ENCODE assay signal across 8 cellular contexts in the genomic region with DNA sequence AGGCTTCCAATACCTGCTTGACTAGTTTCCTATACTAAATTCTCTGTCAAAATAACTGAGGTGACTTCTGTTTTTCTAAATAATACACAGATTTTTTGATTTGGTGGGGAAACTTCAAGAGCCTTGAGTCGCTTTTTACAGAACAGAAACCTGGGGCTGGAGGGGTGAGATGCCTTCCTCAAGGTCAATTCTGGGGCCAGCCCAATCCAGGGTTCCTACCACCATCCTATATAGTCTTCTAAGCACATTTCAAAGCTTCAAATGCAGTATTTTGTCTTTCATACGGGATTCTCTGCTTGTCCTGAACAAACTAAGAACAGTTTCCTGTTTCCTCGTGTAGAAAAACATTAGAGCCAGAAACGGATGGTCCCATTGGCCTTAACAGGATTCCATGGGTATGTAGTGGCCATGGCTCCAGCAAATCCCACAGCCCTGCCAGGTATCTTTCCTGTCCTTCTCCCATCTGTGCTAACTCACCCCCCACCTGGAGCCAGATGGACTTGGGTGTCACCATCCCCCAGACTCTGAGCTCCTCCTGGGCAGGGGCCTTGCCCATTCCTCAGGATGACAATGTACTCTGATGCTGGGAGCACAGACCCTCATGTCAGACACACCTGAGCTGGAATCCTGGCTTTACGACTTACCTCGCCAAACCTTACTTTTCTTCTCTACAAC.
DNase-seq lines count a peak whose midpoint lies in the region; ATAC-seq and TF ChIP-seq lines count a peak whose summit lies in the region.

No MANE protein-coding gene starts in this region.

- peak overlapping the region; percentile 40; the same call in 1 of the 2 replicates for H3K9ac ChIP-seq in OCI-LY1 (ENCODE audit: low read length)
- H3K9ac ChIP-seq in fibroblast of lung (ENCODE audit: insufficient read depth, low read length) = no peak overlapping the region

- H3K27me3 Mint-ChIP-seq in activated naive CD4-positive, alpha-beta T cell treated with anti-CD3 and anti-CD28 coated beads for 36 hours (ENCODE audit: low read depth) = no peaks in the 10 kb centered on the region
- no peaks in the 10 kb centered on the region for H3K27me3 Mint-ChIP-seq in type B pancreatic cell

- no peaks in the 10 kb centered on the region for H3K9me3 ChIP-seq in OCI-LY1 (ENCODE audit: low read length)
- no peaks in the 10 kb centered on the region for H3K9me3 ChIP-seq in fibroblast of lung (ENCODE audit: control insufficient read depth, insufficient read depth, low read depth, low read length)

- peaks cover 44% of the 10 kb centered on the region for H3K4me1 Mint-ChIP-seq in activated naive CD4-positive, alpha-beta T cell treated with anti-CD3 and anti-CD28 coated beads for 36 hours (ENCODE audit: low read depth)
- H3K4me1 Mint-ChIP-seq in type B pancreatic cell (ENCODE audit: unreplicated experiment) = peaks cover 7% of the 10 kb centered on the region

- no peak for DNase-seq in activated naive CD4-positive, alpha-beta T cell treated with anti-CD3 and anti-CD28 coated beads for 36 hours
- DNase-seq in activated naive CD4-positive, alpha-beta T cell treated with anti-CD3 and anti-CD28 coated beads, Interleukin-2, amount 50 U/mL, for 16 hours = no peak
- DNase-seq in fibroblast of lung (ENCODE audit: low read depth in 2 of 2) = no peak
- no peak for DNase-seq in type B pancreatic cell (ENCODE audit: extremely low spot score, unreplicated experiment)
- no peak for DNase-seq in NCI-H1694 (lab: John Stamatoyannopoulos, UW)
- DNase-seq in GM13977 (ENCODE audit: low spot score) = no peak

- H3K9me3 Mint-ChIP-seq in activated naive CD4-positive, alpha-beta T cell treated with anti-CD3 and anti-CD28 coated beads for 36 hours = peaks cover 3% of the 10 kb centered on the region
- H3K9me3 Mint-ChIP-seq in type B pancreatic cell = no peaks in the 10 kb centered on the region

- intact Hi-C loops in activated naive CD4-positive, alpha-beta T cell treated with anti-CD3 and anti-CD28 coated beads for 36 hours (cut with micrococcal nuclease) = loop anchor here (1.0 to 5.0 kb wide), 7 partner anchors 10 to 206 kb away; no protein-coding TSS in a partner anchor

- H3K27ac ChIP-seq in OCI-LY1 (ENCODE audit: low read depth, low read length, poor library complexity, severe bottlenecking) (peak overlapping the region; percentile 59), fibroblast of lung (ENCODE audit: insufficient read depth, low read length) (peak overlapping the region; percentile 68)

- H3K27ac Mint-ChIP-seq in activated naive CD4-positive, alpha-beta T cell treated with anti-CD3 and anti-CD28 coated beads for 36 hours = peak overlapping the region; percentile 94
- peak overlapping the region; percentile 67 for H3K27ac Mint-ChIP-seq in type B pancreatic cell

- H3K4me2 ChIP-seq in OCI-LY1 (ENCODE audit: low read length) (peak overlapping the region; percentile 56), fibroblast of lung (ENCODE audit: extremely low read depth, insufficient read depth, low read length) (peak overlapping the region; percentile 55)

- H3F3A ChIP-seq in OCI-LY1 (ENCODE audit: insufficient read depth, low read length) = no peaks in the 10 kb centered on the region

- TF ChIP-seq CTCF in OCI-LY1 (IDR thresholded peaks at IDR 0.05; ENCODE audit: low read length) (no peak), fibroblast of lung (conservative IDR thresholded peaks at IDR 0.05 in 1 of 2, IDR thresholded peaks at IDR 0.05 in 1 of 2; ENCODE audit: low read depth in 1 of 2, low read length in 2 of 2) (no peak), type B pancreatic cell (conservative IDR thresholded peaks at IDR 0.05) (no peak), GM13977 (IDR thresholded peaks at IDR 0.05; ENCODE audit: extremely low read depth, insufficient read depth, missing control alignments) (no peak)

- H4K20me1 ChIP-seq in OCI-LY1 (ENCODE audit: insufficient read depth, low read length) (no peaks in the 10 kb centered on the region), fibroblast of lung (ENCODE audit: control insufficient read depth, extremely low read depth, insufficient read depth, low read length) (no peaks in the 10 kb centered on the region)

- peak overlapping the region; percentile 64 for H3K4me3 Mint-ChIP-seq in activated naive CD4-positive, alpha-beta T cell treated with anti-CD3 and anti-CD28 coated beads for 36 hours
- H3K4me3 Mint-ChIP-seq in type B pancreatic cell = no peak overlapping the region

- no peaks in the 10 kb centered on the region for H3K27me3 ChIP-seq in OCI-LY1 (ENCODE audit: insufficient read depth, low read length)
- H3K27me3 ChIP-seq in fibroblast of lung (ENCODE audit: control insufficient read depth, insufficient read depth, low read length) = no peaks in the 10 kb centered on the region

- in situ Hi-C loops in GM13977 (cut with MboI; ENCODE audit: low pct_unique_long_range_greater_than_20kb, low sequenced_read_pairs, unreplicated experiment) = no loop called here

- H2AFZ ChIP-seq in OCI-LY1 (ENCODE audit: low read length) (peak overlapping the region; percentile 34), fibroblast of lung (ENCODE audit: low read length) (peak overlapping the region; percentile 67)

- H3K36me3 Mint-ChIP-seq in activated naive CD4-positive, alpha-beta T cell treated with anti-CD3 and anti-CD28 coated beads for 36 hours (ENCODE audit: low read depth) = peaks cover 5% of the 10 kb centered on the region
- no peaks in the 10 kb centered on the region for H3K36me3 Mint-ChIP-seq in type B pancreatic cell

- H3K79me2 ChIP-seq in OCI-LY1 (ENCODE audit: insufficient read depth, low read length) (no peaks in the 10 kb centered on the region), fibroblast of lung (ENCODE audit: control insufficient read depth, insufficient read depth, low read length) (no peaks in the 10 kb centered on the region)

- H3K4me3 ChIP-seq in OCI-LY1 (ENCODE audit: low read depth, low read length, poor library complexity, severe bottlenecking) (peak overlapping the region; percentile 12), fibroblast of lung (replicated peaks in 1 of 4; ENCODE audit: control extremely low read depth in 1 of 4, insufficient read depth in 1 of 4, low read depth in 3 of 4, low read length in 4 of 4) (no peak overlapping the region)

- CTCF ChIA-PET in activated naive CD4-positive, alpha-beta T cell treated with anti-CD3 and anti-CD28 coated beads for 36 hours (lab: Charles Lee) = interaction anchor here (1.0 to 6.8 kb wide), 12 partner anchors 10 to 128 kb away, joined by 3 to 50 read pairs (median 6); no protein-coding TSS in a partner anchor

- H3K36me3 ChIP-seq in OCI-LY1 (ENCODE audit: insufficient read depth, low read length) = no peaks in the 10 kb centered on the region
- H3K36me3 ChIP-seq in fibroblast of lung (ENCODE audit: control insufficient read depth, insufficient read depth, low read length) = no peaks in the 10 kb centered on the region

- ATAC-seq in HG03460 (IDR thresholded peaks at IDR 0.05; ENCODE audit: unreplicated experiment) = no peak

- H3K9me2 ChIP-seq in OCI-LY1 (ENCODE audit: low read depth, low read length) = no peaks in the 10 kb centered on the region

- H3K4me1 ChIP-seq in OCI-LY1 (ENCODE audit: insufficient read depth, low read length, severe bottlenecking) (peaks cover 59% of the 10 kb centered on the region), fibroblast of lung (ENCODE audit: control insufficient read depth, extremely low read depth, insufficient read depth, low read length) (peaks cover 26% of the 10 kb centered on the region)
